Comparison of ENCODE assay signal across 8 cellular contexts in the genomic region with DNA sequence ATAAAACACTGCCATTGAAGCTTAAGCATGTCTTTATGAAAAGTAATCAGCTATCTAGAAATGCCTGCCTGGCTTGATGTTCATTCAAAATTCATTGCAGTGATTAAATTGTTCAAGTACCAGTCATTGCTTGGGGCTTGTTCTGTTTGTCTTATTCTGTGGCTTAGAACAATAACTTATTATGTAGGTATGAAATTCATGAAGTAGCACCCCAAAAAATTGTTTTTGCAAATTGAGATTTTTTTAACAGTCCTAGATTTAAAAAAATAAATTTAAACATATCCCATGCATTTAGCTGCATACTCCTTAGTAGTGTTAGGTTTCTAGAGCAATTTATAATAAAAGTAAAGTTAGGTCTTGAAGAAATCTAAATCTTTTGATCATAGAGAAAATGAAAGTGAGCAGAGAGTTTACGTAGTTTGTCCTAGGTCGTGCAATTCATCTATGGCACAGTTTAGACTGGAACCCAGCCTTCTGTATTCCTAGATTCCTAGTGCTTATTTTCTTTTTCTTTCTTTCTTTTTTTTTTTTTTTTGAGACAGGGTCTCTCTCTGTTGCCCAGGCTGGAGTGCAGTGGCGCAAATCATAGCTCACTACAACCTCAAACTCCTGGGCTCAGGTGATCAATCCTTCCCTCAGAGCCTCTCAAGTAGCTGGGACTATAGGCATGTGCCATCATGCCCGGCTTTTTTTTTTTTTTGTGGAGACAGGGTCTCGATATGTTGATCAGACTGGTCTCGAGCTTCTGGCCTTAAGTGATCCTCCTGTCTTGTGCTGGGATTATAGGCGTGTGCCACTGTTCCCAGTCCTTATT. TPM values are rescaled to one million over a fixed set of nuclear protein-coding genes. Genes with fewer than 3 reads are reported as not detected.
DNase-seq lines count a peak whose midpoint lies in the region; ATAC-seq and TF ChIP-seq lines count a peak whose summit lies in the region.

No MANE protein-coding gene starts in this region.

- H3K9me3 Mint-ChIP-seq in CD14-positive monocyte = no peaks in the 10 kb centered on the region
- no peaks in the 10 kb centered on the region for H3K9me3 Mint-ChIP-seq in activated naive CD8-positive, alpha-beta T cell treated with anti-CD3 and anti-CD28 coated beads, Interleukin-2, amount 50 U/mL, for 24 hours

- H3K4me3 ChIP-seq in Jurkat, Clone E6-1 (ENCODE audit: low read length) = peak overlapping the region; percentile 26
- H3K4me3 ChIP-seq in mucosa of stomach (ENCODE audit: low read length) (peak overlapping the region; percentile 12), body of pancreas (no peak overlapping the region)

- H3K9me3 ChIP-seq in mucosa of stomach (ENCODE audit: control insufficient read depth, low read length) (no peaks in the 10 kb centered on the region), body of pancreas (no peaks in the 10 kb centered on the region)

- H3K27me3 ChIP-seq in mucosa of stomach (ENCODE audit: control insufficient read depth, insufficient read depth, low read length) (no peaks in the 10 kb centered on the region), body of pancreas (no peaks in the 10 kb centered on the region)

- peaks cover 63% of the 10 kb centered on the region for H3K4me1 Mint-ChIP-seq in CD14-positive monocyte
- H3K4me1 Mint-ChIP-seq in activated naive CD8-positive, alpha-beta T cell treated with anti-CD3 and anti-CD28 coated beads, Interleukin-2, amount 50 U/mL, for 24 hours = peaks cover 78% of the 10 kb centered on the region

- TF ChIP-seq POLR2A in body of pancreas (IDR thresholded peaks at IDR 0.05) = no peak

- H3K4me1 ChIP-seq in mucosa of stomach (ENCODE audit: control insufficient read depth, insufficient read depth, low read length) = peaks cover 15% of the 10 kb centered on the region
- peaks cover 37% of the 10 kb centered on the region for H3K4me1 ChIP-seq in body of pancreas

- peak overlapping the region; percentile 74 to 78 for H3K4me3 Mint-ChIP-seq in CD14-positive monocyte
- H3K4me3 Mint-ChIP-seq in activated naive CD8-positive, alpha-beta T cell treated with anti-CD3 and anti-CD28 coated beads, Interleukin-2, amount 50 U/mL, for 24 hours = peak overlapping the region; percentile 94

- intact Hi-C loops in CD14-positive monocyte (cut with micrococcal nuclease) (no loop called here), body of pancreas (cut with DNase I) (no loop called here)

- no peak for ATAC-seq in activated naive CD8-positive, alpha-beta T cell treated with anti-CD3 and anti-CD28 coated beads, Interleukin-2, amount 50 U/mL, for 24 hours
- ATAC-seq in HG02588 (IDR thresholded peaks at IDR 0.05; ENCODE audit: unreplicated experiment) (no peak), body of pancreas (no peak)

- peaks cover 0 to 2% (median 2%) of the 10 kb centered on the region in 3 donors for H3K27me3 Mint-ChIP-seq in CD14-positive monocyte (ENCODE audit: low read depth in 3 of 3)
- H3K27me3 Mint-ChIP-seq in activated naive CD8-positive, alpha-beta T cell treated with anti-CD3 and anti-CD28 coated beads, Interleukin-2, amount 50 U/mL, for 24 hours = no peaks in the 10 kb centered on the region

- peaks cover 0 to 6% of the 10 kb centered on the region in 2 donors for H3K36me3 Mint-ChIP-seq in CD14-positive monocyte
- peaks cover 24% of the 10 kb centered on the region for H3K36me3 Mint-ChIP-seq in activated naive CD8-positive, alpha-beta T cell treated with anti-CD3 and anti-CD28 coated beads, Interleukin-2, amount 50 U/mL, for 24 hours (ENCODE audit: low read depth)

- H3K27ac Mint-ChIP-seq in CD14-positive monocyte = peak overlapping the region; percentile 19 to 84 (median 68)
- peak overlapping the region; percentile 73 for H3K27ac Mint-ChIP-seq in activated naive CD8-positive, alpha-beta T cell treated with anti-CD3 and anti-CD28 coated beads, Interleukin-2, amount 50 U/mL, for 24 hours

- TF ChIP-seq CTCF in CD14-positive monocyte (IDR thresholded peaks at IDR 0.05) (no peak), body of pancreas (IDR thresholded peaks at IDR 0.05) (no peak)

- no peak overlapping the region for H3K27ac ChIP-seq in body of pancreas

- H3K9ac ChIP-seq in mucosa of stomach (ENCODE audit: low read length) = peak overlapping the region; percentile 37

- DNase-seq in CD14-positive monocyte (ENCODE audit: low spot score) = no peak
- DNase-seq in Jurkat, Clone E6-1 (ENCODE audit: low read depth, low spot score) = no peak
- DNase-seq in activated naive CD8-positive, alpha-beta T cell treated with anti-CD3 and anti-CD28 coated beads, Interleukin-2, amount 50 U/mL, for 24 hours = no peak
- no peak for DNase-seq in iPS-NIHi11 (ENCODE audit: low spot score)
- DNase-seq in activated effector memory CD4-positive, alpha-beta T cell treated with Interleukin-2 at 50 U/mL for 16 hours = no peak
- no peak for DNase-seq in body of pancreas

- H3K36me3 ChIP-seq in mucosa of stomach (ENCODE audit: control insufficient read depth, insufficient read depth, low read length) = no peaks in the 10 kb centered on the region
- no peaks in the 10 kb centered on the region for H3K36me3 ChIP-seq in body of pancreas (replicated peaks in 1 of 2; ENCODE audit: insufficient read depth in 1 of 2, low read depth in 2 of 2)

- 72 to 83% methylated on average over 7 of the region's 7 CpGs for WGBS in body of pancreas, 2 donors

RNA-seq across cellular contexts. Expression of a gene that starts 9.3 kb away (rescaled TPM):
- 10 to 100 TPM; 21.9 to 28.0 TPM for polyA plus RNA-seq in CD14-positive monocyte
- 14.0 TPM for polyA plus RNA-seq in Jurkat, Clone E6-1 (2012; ENCODE audit: insufficient read depth, insufficient read length)
- 10 to 100 TPM; 14.2 to 25.2 TPM for total RNA-seq in body of pancreas

RNA-seq across cellular contexts. Expression of a gene that starts 9.4 kb away (rescaled TPM):
- not detected for polyA plus RNA-seq in CD14-positive monocyte
- polyA plus RNA-seq in Jurkat, Clone E6-1 (2012; ENCODE audit: insufficient read depth, insufficient read length) = 1.6 TPM
- total RNA-seq in body of pancreas = 1 to 10 TPM in 1 of 2 donors, under 1 TPM in 1; 0.66 to 9.1 TPM

Comparison
In these comparisons a context has a peak if more than half of its experiments do, and no peak if none do; other contexts are left out.
1. H3K4me3 ChIP-seq: peak in Jurkat, Clone E6-1 (single experiment) and mucosa of stomach (single experiment); none in body of pancreas (0 of 2).